12 cellular contexts compared by ENCODE assay signal in the genomic region with DNA sequence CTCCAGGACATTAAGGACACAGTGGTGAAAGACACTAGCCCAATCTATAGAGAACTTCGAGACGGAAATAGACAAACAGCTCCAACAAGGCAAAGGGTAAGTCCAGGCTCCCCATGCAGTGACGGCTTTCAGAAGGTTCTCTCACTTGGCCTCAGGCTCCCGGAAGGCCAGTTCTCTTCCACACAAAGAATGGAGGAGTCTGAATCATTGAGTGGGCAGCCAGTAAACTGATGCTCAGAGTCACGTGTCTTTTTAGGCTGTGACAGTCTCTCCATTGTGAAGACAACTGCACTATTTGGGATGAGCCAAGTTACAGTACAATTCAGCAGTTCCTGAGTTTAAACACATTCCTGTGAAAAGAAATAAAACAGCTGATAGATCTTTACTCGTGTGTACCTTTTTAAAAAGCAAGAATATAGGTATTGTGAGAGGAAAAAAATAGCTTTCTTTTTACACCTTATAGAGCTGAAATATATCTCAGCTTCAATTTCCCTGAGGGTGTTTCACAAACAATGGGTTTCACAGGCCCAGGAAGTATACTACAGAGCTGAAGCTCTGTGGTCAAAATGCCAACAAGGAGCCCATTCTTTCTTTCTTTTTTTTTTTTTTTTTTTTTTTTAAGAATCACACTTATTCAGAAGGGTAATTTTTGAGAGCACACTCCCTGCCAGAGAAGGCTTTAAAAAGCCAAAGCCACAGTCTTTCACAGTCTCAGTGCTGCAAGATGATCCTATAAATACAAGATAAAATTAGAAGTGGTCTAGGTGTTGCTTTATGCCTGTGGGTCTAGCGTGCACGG.
DNase-seq lines count a peak whose midpoint lies in the region; ATAC-seq and TF ChIP-seq lines count a peak whose summit lies in the region.
"Had no signal": no experiment of that assay in that cellular context is flagged by ENCODE, and none has a peak within 500 bp of the region (broad histone marks: within the 10 kb centered on the region; RNA-seq: fewer than 3 reads in every experiment).

No MANE protein-coding gene starts in this region.

- H3K27me3 Mint-ChIP-seq in nephron progenitor cell (ENCODE audit: low read depth, poor library complexity), result no peaks in the 10 kb centered on the region
- H3K27me3 Mint-ChIP-seq: effector memory CD8-positive, alpha-beta T cell had no signal

- peak overlapping the region; percentile 14 for H3K27ac Mint-ChIP-seq in nephron progenitor cell
- H3K27ac Mint-ChIP-seq: effector memory CD8-positive, alpha-beta T cell had no signal

- TF ChIP-seq POLR2A in Peyer's patch (IDR thresholded peaks at IDR 0.05), result no peak
- TF ChIP-seq POLR2A in heart left ventricle (IDR thresholded peaks at IDR 0.05), result no peak

- no peak for TF ChIP-seq CTCF in nephron progenitor cell (IDR thresholded peaks at IDR 0.05)
- no peak for TF ChIP-seq CTCF in Peyer's patch (IDR thresholded peaks at IDR 0.05)
- no peak for TF ChIP-seq CTCF in heart left ventricle (IDR thresholded peaks at IDR 0.05)

- H3K27ac ChIP-seq in Peyer's patch (no peak overlapping the region), heart left ventricle (peak overlapping the region in 1 of 12 donors; percentile 17)
- H3K27ac ChIP-seq: upper lobe of right lung had no signal

- 73 to 77% (median 74%) methylated on average over 8 of the region's 8 CpGs for WGBS in heart left ventricle, 4 donors

- H3K27me3 ChIP-seq in Peyer's patch (no peaks in the 10 kb centered on the region), heart left ventricle (no peaks in the 10 kb centered on the region)
- H3K27me3 ChIP-seq: MG63, upper lobe of right lung had no signal

- H3K4me3 Mint-ChIP-seq in nephron progenitor cell, result no peak overlapping the region
- H3K4me3 Mint-ChIP-seq: effector memory CD8-positive, alpha-beta T cell had no signal

- no peak for ATAC-seq in heart left ventricle
- ATAC-seq: effector memory CD8-positive, alpha-beta T cell; Right ventricle myocardium inferior; upper lobe of right lung had no signal

- no peaks in the 10 kb centered on the region for H3K4me1 Mint-ChIP-seq in nephron progenitor cell

- H3K4me3 ChIP-seq in Peyer's patch (no peak overlapping the region), heart left ventricle (no peak overlapping the region)
- H3K4me3 ChIP-seq: MG63, upper lobe of right lung had no signal

- H3K9me3 ChIP-seq in Peyer's patch (no peaks in the 10 kb centered on the region), heart left ventricle (no peaks in the 10 kb centered on the region)
- H3K9me3 ChIP-seq: MG63, upper lobe of right lung had no signal

- no peaks in the 10 kb centered on the region for H3K9me3 Mint-ChIP-seq in nephron progenitor cell

- H3K36me3 Mint-ChIP-seq in nephron progenitor cell (ENCODE audit: low read depth), result no peaks in the 10 kb centered on the region

- H3K4me1 ChIP-seq in Peyer's patch (no peaks in the 10 kb centered on the region), heart left ventricle (no peaks in the 10 kb centered on the region)
- H3K4me1 ChIP-seq: upper lobe of right lung had no signal

- intact Hi-C loops in heart left ventricle (cut with DNase I), result no loop called here

- DNase-seq in COLO829 (ENCODE audit: low spot score) (peak; percentile 83), NCI-H146 (lab: John Stamatoyannopoulos, UW) (peak; percentile 14), epidermal melanocyte (ENCODE audit: insufficient read length, low spot score) (peak; percentile 26), nephron progenitor cell (no peak), Peyer's patch (no peak), heart left ventricle (no peak), NCI-H2227 treated with DMSO at 0.1 percent for 48 hours (lab: John Stamatoyannopoulos, UW) (no peak)
- no peak for DNase-seq in stimulated activated CD4-positive, alpha-beta T cell treated with anti-CD3 and anti-CD28 coated beads, Interleukin-4, amount 100 ng/mL, for 1 hour
- DNase-seq: effector memory CD8-positive, alpha-beta T cell; MG63; upper lobe of right lung had no signal

- H3K36me3 ChIP-seq in Peyer's patch, result no peaks in the 10 kb centered on the region
- no peaks in the 10 kb centered on the region for H3K36me3 ChIP-seq in heart left ventricle
- H3K36me3 ChIP-seq: MG63, upper lobe of right lung had no signal

Comparison
In these comparisons a context has a peak if more than half of its experiments do, and no peak if none do; other contexts are left out.
1. DNase-seq: peak in COLO829 (single experiment), NCI-H146 (single experiment) and epidermal melanocyte (single experiment); none in nephron progenitor cell (single experiment), Peyer's patch (0 of 3), stimulated activated CD4-positive, alpha-beta T cell treated with anti-CD3 and anti-CD28 coated beads, Interleukin-4, amount 100 ng/mL, for 1 hour (single experiment), heart left ventricle (0 of 5) and NCI-H2227 treated with DMSO at 0.1 percent for 48 hours (single experiment).